Comparison of ENCODE assay signal across 20 cellular contexts in genomic region chr12:104734541-104735075, GRCh38.
DNase-seq lines count a peak whose midpoint lies in the region; ATAC-seq, FAIRE-seq and TF ChIP-seq lines count a peak whose summit lies in the region.
"Had no signal": no experiment of that assay in that cellular context is flagged by ENCODE, and none has a peak within 500 bp of the region (broad histone marks: within the 10 kb centered on the region; RNA-seq: fewer than 3 reads in every experiment).

No MANE protein-coding gene starts in this region.

- no peak for TF ChIP-seq POLR2A in HepG2 (IDR thresholded peaks at IDR 0.05; ENCODE audit: insufficient read depth in 1 of 2, low read depth in 2 of 2, low read length in 2 of 2)

- H3K4me3 ChIP-seq in liver (ENCODE audit: low read depth in 1 of 3, low read length in 3 of 3) (no peak overlapping the region), HepG2 (replicated peaks in 1 of 3; ENCODE audit: insufficient read depth in 1 of 3, low read depth in 2 of 3, low read length in 3 of 3) (no peak overlapping the region)
- H3K4me3 ChIP-seq: gastroesophageal sphincter, SJCRH30, thyroid gland had no signal

- POLR2A ChIA-PET in HepG2 (lab: Yijun Ruan, JAX), result no interaction called here

- H3K36me3 ChIP-seq in liver (ENCODE audit: control insufficient read depth in 4 of 4, insufficient read depth in 3 of 4, low read depth in 1 of 4, low read length in 3 of 4) (no peaks in the 10 kb centered on the region), HepG2 (replicated peaks in 1 of 2; ENCODE audit: control insufficient read depth in 1 of 2, insufficient read depth in 2 of 2, low read length in 2 of 2) (no peaks in the 10 kb centered on the region)
- H3K36me3 ChIP-seq: gastroesophageal sphincter, SJCRH30, thyroid gland had no signal

- H4K20me1 ChIP-seq in HepG2 (ENCODE audit: insufficient read depth, low read length), result no peaks in the 10 kb centered on the region

- H2AFZ ChIP-seq in HepG2 (ENCODE audit: low read length), result no peak overlapping the region

- intact Hi-C loops in HepG2 (cut with micrococcal nuclease; ENCODE audit: unreplicated experiment), result no loop called here

- no peak for TF ChIP-seq RAD21 in liver (IDR thresholded peaks at IDR 0.05)
- TF ChIP-seq RAD21 in HepG2 (CRISPR knock-in tag; IDR thresholded peaks at IDR 0.05), result no peak

- ATAC-seq in HepG2, result no peak
- no peak for ATAC-seq in foreskin keratinocyte
- ATAC-seq in GM18909 (IDR thresholded peaks at IDR 0.05; ENCODE audit: poor library complexity, unreplicated experiment), result no peak
- ATAC-seq: gastroesophageal sphincter had no signal

- FAIRE-seq in HepG2 (lab: Jason Lieb, UNC), result no peak

- H3K4me1 ChIP-seq in liver (ENCODE audit: control insufficient read depth in 4 of 4, insufficient read depth in 4 of 4, low read length in 3 of 4), result no peaks in the 10 kb centered on the region
- H3K4me1 ChIP-seq in HepG2 (ENCODE audit: insufficient read depth, low read length), result peaks cover 5% of the 10 kb centered on the region
- peaks cover 7% of the 10 kb centered on the region for H3K4me1 ChIP-seq in foreskin keratinocyte
- H3K4me1 ChIP-seq: gastroesophageal sphincter had no signal

- no peaks in the 10 kb centered on the region for H3K79me2 ChIP-seq in HepG2 (ENCODE audit: insufficient read depth, low read length)

- in situ Hi-C loops in HepG2 (cut with HindIII; ENCODE audit: extremely low pct_ligation_motif_present, low pct_unique_long_range_greater_than_20kb), result no loop called here

- H3K9me3 ChIP-seq in liver (ENCODE audit: control insufficient read depth in 4 of 4, low read length in 3 of 4) (no peaks in the 10 kb centered on the region), HepG2 (ENCODE audit: low read length) (no peaks in the 10 kb centered on the region)
- H3K9me3 ChIP-seq: gastroesophageal sphincter, SJCRH30, thyroid gland had no signal

- no TSS peak for BruUV-seq in HepG2 (replicated peaks; lab: Mats Ljungman, UMichigan)

- H3K27me3 ChIP-seq in liver (ENCODE audit: control insufficient read depth in 4 of 4, insufficient read depth in 4 of 4, low read length in 3 of 4) (no peaks in the 10 kb centered on the region), HepG2 (ENCODE audit: control insufficient read depth in 1 of 2, insufficient read depth in 2 of 2, low read length in 2 of 2) (peaks cover 3 to 34% of the 10 kb centered on the region in 2 experiments; a peak in 3 of 5 replicates), foreskin keratinocyte (no peaks in the 10 kb centered on the region)
- H3K27me3 ChIP-seq: gastroesophageal sphincter, SJCRH30, thyroid gland had no signal

- H3K9ac ChIP-seq in liver (ENCODE audit: low read depth in 1 of 2, low read length in 2 of 2) (no peak overlapping the region), HepG2 (ENCODE audit: insufficient read depth, low read depth, low read length) (no peak overlapping the region)

- TF ChIP-seq EP300 in HepG2 (IDR thresholded peaks at IDR 0.05; ENCODE audit: low read depth in 2 of 2, low read length in 2 of 2), result no peak
- no peak for TF ChIP-seq EP300 in HepG2 (CRISPR knock-in tag; IDR thresholded peaks at IDR 0.05; ENCODE audit: borderline replicate concordance)

- peak; percentile 22 for DNase-seq in DMS153 (lab: John Stamatoyannopoulos, UW)
- DNase-seq in DMS153 treated with DMSO at 0.1 percent for 48 hours (lab: John Stamatoyannopoulos, UW; ENCODE audit: unreplicated experiment), result no peak
- no peak for DNase-seq in HepG2 (ENCODE audit: low spot score)
- DNase-seq in foreskin keratinocyte, result no peak
- DNase-seq in Kasumi-1 (lab: John Stamatoyannopoulos, UW), result no peak
- no peak for DNase-seq in mesenteric fat pad (ENCODE audit: low spot score)
- DNase-seq: 8988T; activated CD4-positive, alpha-beta T cell treated with anti-CD3 and anti-CD28 coated beads, Interleukin-2, amount 10 ng/mL, durations not matched to agents 24 days and 14 days; H9; left cardiac atrium; MV-4-11; NCI-H2029; NCI-H69; retina; SJCRH30; stimulated activated CD4-positive, alpha-beta T cell treated with anti-CD3 and anti-CD28 coated beads, Interleukin-12 subunit alpha, Interleukin-12 subunit beta, amount 100 ng/mL, for 4 hours had no signal

- 63% methylated on average over 6 of the region's 6 CpGs for WGBS in liver
- WGBS in HepG2 (ENCODE audit: low lambda C conversion rate), result 6% methylated on average over 4 of the region's 6 CpGs

- H3K4me2 ChIP-seq in HepG2 (ENCODE audit: low read depth, low read length), result no peak overlapping the region

- CTCF ChIA-PET in HepG2 (lab: Yijun Ruan, JAX; ENCODE audit: low intra/inter-chr PET ratio, low total read pairs), result no interaction called here

- no peak overlapping the region for H3K27ac ChIP-seq in liver (ENCODE audit: low read depth in 1 of 2, low read length in 2 of 2)
- H3K27ac ChIP-seq in HepG2 (ENCODE audit: extremely low read length, insufficient read depth, low read length), result no peak overlapping the region
- no peak overlapping the region for H3K27ac ChIP-seq in foreskin keratinocyte
- H3K27ac ChIP-seq: gastroesophageal sphincter, SJCRH30 had no signal

- no peak for TF ChIP-seq CTCF in liver (IDR thresholded peaks at IDR 0.05; ENCODE audit: low read depth, low read length, missing input control)
- no peak for TF ChIP-seq CTCF in HepG2 (CRISPR knock-in tag; IDR thresholded peaks at IDR 0.05)
- TF ChIP-seq CTCF in foreskin keratinocyte (conservative IDR thresholded peaks at IDR 0.05), result peak; percentile 10

TF ChIP-seq in liver, 16 proteins besides CTCF, POLR2A, EP300 and RAD21:
- TF ChIP-seq RXRA (IDR thresholded peaks at IDR 0.05) (peak; percentile 35 to 82), HNF4G (IDR thresholded peaks at IDR 0.05) (no peak)

TF ChIP-seq in HepG2, 621 proteins besides CTCF, POLR2A, EP300 and RAD21:
- TF ChIP-seq GPN1 (CRISPR knock-in tag; IDR thresholded peaks at IDR 0.05; ENCODE audit: borderline replicate concordance) (no peak), IRF2 (CRISPR knock-in tag; IDR thresholded peaks at IDR 0.05) (no peak), RFX3 (CRISPR knock-in tag; IDR thresholded peaks at IDR 0.05) (no peak), ZNF629 (CRISPR knock-in tag; conservative IDR thresholded peaks at IDR 0.05) (no peak), SCMH1 (CRISPR knock-in tag; IDR thresholded peaks at IDR 0.05; ENCODE audit: borderline replicate concordance) (no peak), NFRKB (IDR thresholded peaks at IDR 0.05) (no peak), ZFP36L2 (CRISPR knock-in tag; IDR thresholded peaks at IDR 0.05) (no peak), ZNF652 (CRISPR knock-in tag; IDR thresholded peaks at IDR 0.05; ENCODE audit: borderline replicate concordance, low read depth) (no peak), ZBTB34 (CRISPR knock-in tag; IDR thresholded peaks at IDR 0.05) (no peak), ZNF496 (CRISPR knock-in tag; IDR thresholded peaks at IDR 0.05; ENCODE audit: insufficient replicate concordance) (no peak), ZNF878 (CRISPR knock-in tag; IDR thresholded peaks at IDR 0.05) (no peak), ZBTB49 (CRISPR knock-in tag; IDR thresholded peaks at IDR 0.05; ENCODE audit: borderline replicate concordance) (no peak), RARA (CRISPR knock-in tag; IDR thresholded peaks at IDR 0.05) (no peak), GMEB2 (CRISPR knock-in tag; IDR thresholded peaks at IDR 0.05; ENCODE audit: low read depth) (no peak)
